In the genomic region with DNA sequence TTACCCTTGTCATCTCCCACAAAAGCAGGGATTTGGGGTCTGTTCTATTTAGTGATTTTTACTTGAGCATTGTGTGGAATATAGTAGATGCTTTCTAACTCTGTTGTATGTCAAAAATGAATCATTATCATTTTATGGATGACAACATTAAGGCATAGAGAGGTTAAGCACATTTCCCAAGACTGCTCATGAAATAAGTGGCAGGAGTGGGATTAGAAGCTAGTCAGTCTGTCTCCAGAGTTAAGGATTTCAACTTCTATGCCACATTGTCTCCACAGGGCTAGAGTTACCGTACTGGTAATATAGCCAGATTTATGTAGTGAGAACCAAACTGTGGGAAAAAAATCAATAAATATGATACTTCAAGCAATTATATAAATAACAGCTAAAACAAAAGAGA, we compare ENCODE assay signal across 26 cellular contexts.
"Had no signal": no experiment of that assay in that cellular context is flagged by ENCODE, and none has a peak within 500 bp of the region (broad histone marks: within the 10 kb centered on the region; RNA-seq: fewer than 3 reads in every experiment).

No MANE protein-coding gene starts in this region.

- H3K9me3 ChIP-seq: ovary, psoas muscle, right lobe of liver, sigmoid colon, stomach, thoracic aorta, thyroid gland, tibial nerve, upper lobe of left lung, vagina had no signal

- H3K9ac ChIP-seq: neural progenitor cell, parathyroid adenoma had no signal

- H3K27me3 ChIP-seq: neural progenitor cell, ovary, right lobe of liver, sigmoid colon, stomach, thyroid gland, tibial nerve, upper lobe of left lung, vagina had no signal

- H3K27ac ChIP-seq: neural progenitor cell, ovary, parathyroid adenoma, psoas muscle, right lobe of liver, sigmoid colon, skin epidermis, stomach, thoracic aorta, thyroid gland, tibial nerve, upper lobe of left lung, vagina had no signal

- DNase-seq: naive thymus-derived CD8-positive, alpha-beta T cell; occipital lobe; ovary; posterior cingulate gyrus; psoas muscle; right cardiac atrium; right lobe of liver; sigmoid colon; stimulated activated CD4-positive, alpha-beta T cell treated with anti-CD3 and anti-CD28 coated beads, Interleukin-15, amount 100 ng/mL, for 24 hours; stimulated activated CD4-positive, alpha-beta T cell treated with anti-CD3 and anti-CD28 coated beads, Interleukin-2, amount 100 ng/mL, for 24 hours; stimulated activated CD4-positive, alpha-beta T cell treated with anti-CD3 and anti-CD28 coated beads, Interleukin-2, amount 100 ng/mL, for 48 hours; stimulated activated CD4-positive, alpha-beta T cell treated with anti-CD3 and anti-CD28 coated beads, Interleukin-4, amount 100 ng/mL, for 24 hours; stimulated activated naive B cell treated with anti-CD40 and anti-IgM and Interleukin-4, amounts not matched to agents 10 μg/mL and 1 μg/mL and 100 μg/mL, for 72 hours; stimulated activated naive CD4-positive, alpha-beta T cell treated with Interleukin-2 at 50 U/mL for 16 hours; stomach; thyroid gland; trophoblast cell; upper lobe of left lung had no signal

- H3K4me3 ChIP-seq: neural progenitor cell, ovary, psoas muscle, right lobe of liver, sigmoid colon, skin epidermis, stomach, thoracic aorta, thyroid gland, tibial nerve, upper lobe of left lung, vagina had no signal

- H3K36me3 ChIP-seq: neural progenitor cell, ovary, right lobe of liver, sigmoid colon, stomach, thoracic aorta, thyroid gland, tibial nerve, upper lobe of left lung, vagina had no signal

- H3K79me2 ChIP-seq: parathyroid adenoma had no signal

- ATAC-seq: naive thymus-derived CD8-positive, alpha-beta T cell; natural killer cell treated with Interleukin-12 subunit alpha and Interleukin-12 subunit beta and Interleukin-15 and Interleukin-18, amount 100 ng/mL, for 72 hours; psoas muscle; right cardiac atrium; right lobe of liver; stimulated activated effector memory CD8-positive, alpha-beta T cell treated with anti-CD3 and anti-CD28 coated beads, Interleukin-12 subunit alpha, Interleukin-12 subunit beta, amount 100 ng/mL, for 72 hours; stimulated activated naive B cell treated with anti-CD40 and anti-IgM and Interleukin-4, amounts not matched to agents 10 μg/mL and 1 μg/mL and 100 μg/mL, for 72 hours had no signal

- H3K4me1 ChIP-seq: neural progenitor cell, parathyroid adenoma, psoas muscle, tibial nerve, upper lobe of left lung, vagina had no signal

- H3K4me2 ChIP-seq: neural progenitor cell had no signal

- H2AFZ ChIP-seq: neural progenitor cell, parathyroid adenoma had no signal
